In the genomic region with DNA sequence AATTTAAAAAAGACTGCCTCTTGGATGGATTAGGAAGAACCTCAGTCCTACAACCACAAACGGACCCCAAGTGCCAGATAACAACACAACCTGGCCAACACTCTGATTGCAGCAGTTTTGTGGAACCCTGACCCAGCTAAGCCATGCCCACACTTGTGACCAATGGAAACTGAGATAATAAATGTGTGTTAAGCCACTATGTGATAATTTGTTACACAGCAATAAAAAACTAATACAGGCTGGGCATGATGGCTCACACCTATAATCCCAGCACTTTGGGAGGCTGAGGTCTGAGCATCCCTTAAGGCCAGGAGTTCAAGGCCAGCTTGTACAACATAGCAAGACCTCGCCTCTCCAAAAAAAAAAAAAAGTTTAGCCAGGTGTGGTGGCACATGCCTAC, we compare ENCODE assay signal across 33 cellular contexts.
"Had no signal": no experiment of that assay in that cellular context is flagged by ENCODE, and none has a peak within 500 bp of the region (broad histone marks: within the 10 kb centered on the region; RNA-seq: fewer than 3 reads in every experiment).

No MANE protein-coding gene starts in this region.

- FAIRE-seq: astrocyte, bronchial epithelial cell had no signal

- DNase-seq: activated effector memory CD4-positive, alpha-beta T cell treated with anti-CD3 and anti-CD28 coated beads, Interleukin-2, amount 50 U/mL, for 16 hours; activated effector memory CD4-positive, alpha-beta T cell treated with Interleukin-2 at 50 U/mL for 16 hours; activated gamma-delta T cell; activated gamma-delta T cell treated with Interleukin-2 at 50 U/mL for 16 hours; activated naive CD4-positive, alpha-beta T cell; activated naive CD4-positive, alpha-beta T cell treated with anti-CD3 and anti-CD28 coated beads for 36 hours; activated naive CD4-positive, alpha-beta T cell treated with anti-CD3 and anti-CD28 coated beads, Interleukin-2, amount 10 ng/mL, durations not matched to agents 7 days and 5 days; activated naive CD4-positive, alpha-beta T cell treated with anti-CD3 and anti-CD28 coated beads, Interleukin-2, amount 50 U/mL, for 16 hours; activated naive CD4-positive, alpha-beta T cell treated with Interleukin-2 at 50 U/mL for 16 hours; activated naive CD8-positive, alpha-beta T cell treated with anti-CD3 and anti-CD28 coated beads for 36 hours; activated naive CD8-positive, alpha-beta T cell treated with anti-CD3 and anti-CD28 coated beads, Interleukin-2, amount 10 ng/mL, durations not matched to agents 7 days and 5 days; activated naive CD8-positive, alpha-beta T cell treated with anti-CD3 and anti-CD28 coated beads, Interleukin-2, amount 50 U/mL, for 24 hours; activated T-cell treated with anti-CD3 and anti-CD28 coated beads, Interleukin-2, amount 50 U/mL, for 24 hours; activated T-cell treated with anti-CD3 and anti-CD28 coated beads, Interleukin-2, amount 50 U/mL, for 4 hours; activated T-cell treated with anti-CD3 and anti-CD28 coated beads, Interleukin-2, amount 50 U/mL, for 48 hours; activated T-cell treated with anti-CD3 and anti-CD28 coated beads, Interleukin-2, amount 50 U/mL, for 72 hours; adrenal gland; amniotic stem cell; amygdala; anterior cingulate cortex; aorta; body of pancreas; brain microvascular endothelial cell; caudate nucleus; central memory CD4-positive, alpha-beta T cell; cerebellar nuclear complex had no signal

- H3K9me3 ChIP-seq: adrenal gland, body of pancreas had no signal

- H3K4me1 ChIP-seq: adrenal gland, ascending aorta, body of pancreas, breast epithelium had no signal

- H3K27ac ChIP-seq: adrenal gland, ascending aorta, body of pancreas, brain microvascular endothelial cell, breast epithelium, cardiac muscle cell had no signal

- ATAC-seq: activated naive CD4-positive, alpha-beta T cell treated with anti-CD3 and anti-CD28 coated beads, Interleukin-2, amount 50 U/mL, for 72 hours; activated naive CD8-positive, alpha-beta T cell treated with anti-CD3 and anti-CD28 coated beads, Interleukin-2, amount 50 U/mL, for 24 hours; activated T-cell treated with anti-CD3 and anti-CD28 coated beads, Interleukin-2, amount 50 U/mL, for 4 hours; activated T-cell treated with anti-CD3 and anti-CD28 coated beads, Interleukin-2, amount 50 U/mL, for 72 hours; activated T-helper 17 cell treated with anti-CD3 and anti-CD28 coated beads, Interleukin-2, amount 50 U/mL, for 72 hours; body of pancreas had no signal

- H3K27me3 ChIP-seq: adrenal gland, ascending aorta, body of pancreas, brain microvascular endothelial cell, breast epithelium, cardiac muscle cell had no signal

- H3K4me3 ChIP-seq: adrenal gland, ascending aorta, body of pancreas, breast epithelium, cardiac muscle cell had no signal

- H3K36me3 ChIP-seq: adrenal gland, ascending aorta, brain microvascular endothelial cell, breast epithelium, cardiac muscle cell had no signal
